23 cellular contexts compared by ENCODE assay signal in genomic region chr19:11225172-11225571, GRCh38. TPM values are rescaled to one million over a fixed set of nuclear protein-coding genes. Genes with fewer than 3 reads are reported as not detected.
"Had no signal": no experiment of that assay in that cellular context is flagged by ENCODE, and none has a peak within 500 bp of the region (broad histone marks: within the 10 kb centered on the region; RNA-seq: fewer than 3 reads in every experiment).

No MANE protein-coding gene starts in this region.

- H2AFZ ChIP-seq: hepatocyte had no signal

- FAIRE-seq: urothelium cell line had no signal

- H3K27me3 Mint-ChIP-seq: type B pancreatic cell had no signal

- H3K27me3 ChIP-seq: esophagus muscularis mucosa, hepatocyte, sigmoid colon, suprapubic skin, thyroid gland had no signal

- H3K9me3 ChIP-seq: lower lobe of right lung, thyroid gland had no signal

- H3K79me2 ChIP-seq: hepatocyte had no signal

- H3K4me2 ChIP-seq: hepatocyte had no signal

- H3K4me1 ChIP-seq: esophagus muscularis mucosa, lower lobe of right lung, sigmoid colon, suprapubic skin, thyroid gland had no signal

- H3K4me3 ChIP-seq: esophagus muscularis mucosa, hepatocyte, lower lobe of right lung, sigmoid colon, skin epidermis, suprapubic skin, thyroid gland had no signal

- H3K4me3 Mint-ChIP-seq: effector memory CD8-positive, alpha-beta T cell; memory B cell; mesothelial cell of epicardium; natural killer cell; neural crest cell; type B pancreatic cell had no signal

- ATAC-seq: effector memory CD8-positive, alpha-beta T cell; left colon; lower lobe of right lung; natural killer cell had no signal

- H3K27ac Mint-ChIP-seq: effector memory CD8-positive, alpha-beta T cell; memory B cell; mesothelial cell of epicardium; natural killer cell; type B pancreatic cell had no signal

- H3K27ac ChIP-seq: epithelial cell of prostate, hepatocyte, lower lobe of right lung, sigmoid colon, skin epidermis, suprapubic skin, thyroid gland had no signal

- H3K4me1 Mint-ChIP-seq: memory B cell, mesothelial cell of epicardium, neural crest cell had no signal

- DNase-seq: effector memory CD8-positive, alpha-beta T cell; foreskin fibroblast; head of caudate nucleus; left colon; lower lobe of right lung; natural killer cell; posterior cingulate gyrus; sigmoid colon; stimulated activated naive CD4-positive, alpha-beta T cell treated with Interleukin-2 at 50 U/mL for 16 hours; thyroid gland had no signal

RNA-seq across cellular contexts. Expression of gene ANGPTL8, which starts 14.2 kb away (rescaled TPM):
- total RNA-seq: kidney epithelial cell, left colon, lower lobe of right lung, myocyte, natural killer cell, neural crest cell, osteocyte, sigmoid colon, suprapubic skin had no signal
